23 cellular contexts compared by ENCODE assay signal in genomic region chr9:79665383-79665782, GRCh38.
"Had no signal": no experiment of that assay in that cellular context is flagged by ENCODE, and none has a peak within 500 bp of the region (broad histone marks: within the 10 kb centered on the region; RNA-seq: fewer than 3 reads in every experiment).

No MANE protein-coding gene starts in this region.

- ATAC-seq: gastrocnemius medialis; heart left ventricle; left colon; lower lobe of right lung; mucosa of descending colon; psoas muscle; right cardiac atrium; stimulated activated naive CD8-positive, alpha-beta T cell treated with anti-CD3 and anti-CD28 coated beads, Interleukin-15, Interleukin-2, amounts not matched to agents 100 U/mL and 50 U/mL, for 24 hours; upper lobe of right lung had no signal

- H3K27ac ChIP-seq: esophagus muscularis mucosa, gastrocnemius medialis, heart left ventricle, lower lobe of right lung, ovary, psoas muscle, upper lobe of right lung had no signal

- H3K27me3 ChIP-seq: dorsolateral prefrontal cortex, esophagus muscularis mucosa, gastrocnemius medialis, heart left ventricle, ovary, upper lobe of right lung had no signal

- H3K4me3 Mint-ChIP-seq: activated naive CD8-positive, alpha-beta T cell treated with anti-CD3 and anti-CD28 coated beads for 36 hours had no signal

- DNase-seq: activated CD4-positive, alpha-beta T cell treated with anti-CD3 and anti-CD28 coated beads for 4 hours; activated CD4-positive, alpha-beta T cell treated with anti-CD3 and anti-CD28 coated beads, Interleukin-2, amount 50 U/mL, for 48 hours; activated CD4-positive, CD25-positive, alpha-beta regulatory T cell; activated naive CD4-positive, alpha-beta T cell treated with Interleukin-2 at 50 U/mL for 16 hours; activated naive CD8-positive, alpha-beta T cell treated with anti-CD3 and anti-CD28 coated beads for 36 hours; activated T-cell treated with anti-CD3 and anti-CD28 coated beads, Interleukin-2, amount 50 U/mL, for 48 hours; central memory CD4-positive, alpha-beta T cell; dorsolateral prefrontal cortex; gastrocnemius medialis; heart left ventricle; left colon; lower lobe of right lung; mesendoderm; mucosa of descending colon; ovary; psoas muscle; right cardiac atrium; stimulated activated CD4-positive, alpha-beta T cell treated with anti-CD3 and anti-CD28 coated beads, Interleukin-4, amount 100 ng/mL, for 24 hours; stimulated activated naive CD8-positive, alpha-beta T cell treated with anti-CD3 and anti-CD28 coated beads, Interleukin-15, Interleukin-2, amounts not matched to agents 100 U/mL and 50 U/mL, for 24 hours; T-helper 1 cell; T-helper 9 cell; upper lobe of right lung had no signal

- H3K9me3 Mint-ChIP-seq: activated naive CD8-positive, alpha-beta T cell treated with anti-CD3 and anti-CD28 coated beads for 36 hours had no signal

- H3K36me3 ChIP-seq: esophagus muscularis mucosa, gastrocnemius medialis, lower lobe of right lung, ovary, upper lobe of right lung had no signal

- H3K4me3 ChIP-seq: esophagus muscularis mucosa, gastrocnemius medialis, heart left ventricle, lower lobe of right lung, mucosa of descending colon, ovary, psoas muscle, upper lobe of right lung had no signal

- H3K9me3 ChIP-seq: esophagus muscularis mucosa, gastrocnemius medialis, heart left ventricle, lower lobe of right lung, mucosa of descending colon, ovary, psoas muscle, upper lobe of right lung had no signal

- H3K27me3 Mint-ChIP-seq: activated naive CD8-positive, alpha-beta T cell treated with anti-CD3 and anti-CD28 coated beads for 36 hours had no signal
